14 cellular contexts compared by ENCODE assay signal in genomic region chr4:102736636-102737549, GRCh38. TPM values are rescaled to one million over a fixed set of nuclear protein-coding genes. Genes with fewer than 3 reads are reported as not detected.
DNase-seq lines count a peak whose midpoint lies in the region; ATAC-seq and TF ChIP-seq lines count a peak whose summit lies in the region.
"Had no signal": no experiment of that assay in that cellular context is flagged by ENCODE, and none has a peak within 500 bp of the region (broad histone marks: within the 10 kb centered on the region; RNA-seq: fewer than 3 reads in every experiment).

No MANE protein-coding gene starts in this region.

- ATAC-seq in foreskin keratinocyte: peak; percentile 36

- H3K79me1 ChIP-seq in H9 (ENCODE audit: insufficient read depth, low read depth, low read length, poor library complexity, severe bottlenecking): peaks cover 4% of the 10 kb centered on the region

- H2BK120ac ChIP-seq in H9 (ENCODE audit: low read depth, low read length, poor library complexity, severe bottlenecking): no peak overlapping the region

- no peak overlapping the region for H2BK5ac ChIP-seq in H9 (ENCODE audit: insufficient read length, low read length)

- no peak overlapping the region for H3K56ac ChIP-seq in H9 (ENCODE audit: insufficient read length, low read depth, low read length)

- no peaks in the 10 kb centered on the region for H3K9me3 ChIP-seq in H9 (ENCODE audit: control insufficient read depth, low read depth, low read length)

- H3K27me3 Mint-ChIP-seq in H9 (ENCODE audit: low read depth): no peaks in the 10 kb centered on the region
- H3K27me3 Mint-ChIP-seq in activated CD4-positive, alpha-beta memory T cell treated with anti-CD3 and anti-CD28 coated beads for 36 hours: no peaks in the 10 kb centered on the region
- H3K27me3 Mint-ChIP-seq in endothelial cell (ENCODE audit: unreplicated experiment): peaks cover 2% of the 10 kb centered on the region

- no peak overlapping the region for H2BK12ac ChIP-seq in H9 (ENCODE audit: insufficient read length, low read depth, low read length)

- no peak overlapping the region for H2BK20ac ChIP-seq in H9 (ENCODE audit: low read depth, low read length, poor library complexity, severe bottlenecking)

- CTCF ChIA-PET in activated CD4-positive, alpha-beta memory T cell treated with anti-CD3 and anti-CD28 coated beads for 36 hours (lab: Charles Lee): no interaction called here

- no peak overlapping the region for H3K23ac ChIP-seq in H9 (ENCODE audit: insufficient read length, low read depth, low read length)

- no peak overlapping the region for H4K5ac ChIP-seq in H9 (ENCODE audit: insufficient read length, low read depth, low read length)

- TF ChIP-seq CTCF in 22Rv1 (IDR thresholded peaks at IDR 0.05): no peak
- no peak for TF ChIP-seq CTCF in H9 (conservative IDR thresholded peaks at IDR 0.05)
- TF ChIP-seq CTCF in foreskin keratinocyte (conservative IDR thresholded peaks at IDR 0.05): no peak
- TF ChIP-seq CTCF in GM10266 (IDR thresholded peaks at IDR 0.05; ENCODE audit: control insufficient read depth, insufficient read depth, low read depth, missing control alignments): no peak
- TF ChIP-seq CTCF in endothelial cell (IDR thresholded peaks at IDR 0.05; ENCODE audit: unreplicated experiment): no peak

- H3K23me2 ChIP-seq in H9 (ENCODE audit: insufficient read length, low read depth, low read length, poor library complexity, severe bottlenecking): no peaks in the 10 kb centered on the region

- no peaks in the 10 kb centered on the region for H3K27me3 ChIP-seq in H9 (ENCODE audit: insufficient read depth, low read length)
- no peaks in the 10 kb centered on the region for H3K27me3 ChIP-seq in foreskin keratinocyte
- H3K27me3 ChIP-seq: brain microvascular endothelial cell had no signal

- intact Hi-C loops in activated CD4-positive, alpha-beta memory T cell treated with anti-CD3 and anti-CD28 coated beads for 36 hours (cut with micrococcal nuclease): no loop called here

- POLR2A ChIA-PET in activated CD4-positive, alpha-beta memory T cell treated with anti-CD3 and anti-CD28 coated beads for 36 hours (lab: Charles Lee): no interaction called here

- H3K4me1 ChIP-seq in H9 (ENCODE audit: insufficient read depth, low read length) (no peaks in the 10 kb centered on the region; the same call in 1 of the 2 replicates), foreskin keratinocyte (no peaks in the 10 kb centered on the region)

- H3K79me2 ChIP-seq in H9 (ENCODE audit: insufficient read depth, low read length): peaks cover 4% of the 10 kb centered on the region; the same call in 1 of the 2 replicates

- whole genome bisulfite sequencing in H9 (ENCODE audit: extremely low coverage, insufficient read length, low lambda C conversion rate): no CpG with 5 or more reads among the region's 11 CpGs

- H3K9ac ChIP-seq in H9 (ENCODE audit: extremely low read depth, insufficient read length, low read length): no peak overlapping the region

- no peak overlapping the region for H3K18ac ChIP-seq in H9 (ENCODE audit: insufficient read length, low read depth, low read length)

- H2BK15ac ChIP-seq in H9 (ENCODE audit: low read depth, low read length): no peak overlapping the region

- H4K8ac ChIP-seq in H9 (replicated peaks; ENCODE audit: insufficient read length, low read depth, low read length): no peak overlapping the region

- peaks cover 13 to 27% (median 13%) of the 10 kb centered on the region in 3 experiments for H3K36me3 Mint-ChIP-seq in H9 (ENCODE audit: insufficient read depth in 1 of 3, low read depth in 3 of 3)
- peaks cover 19% of the 10 kb centered on the region for H3K36me3 Mint-ChIP-seq in activated CD4-positive, alpha-beta memory T cell treated with anti-CD3 and anti-CD28 coated beads for 36 hours
- peaks cover 3% of the 10 kb centered on the region for H3K36me3 Mint-ChIP-seq in endothelial cell (ENCODE audit: low read depth, unreplicated experiment)

- H3K4me1 Mint-ChIP-seq in H9 (peaks cover 24% of the 10 kb centered on the region in 2 experiments), endothelial cell (ENCODE audit: unreplicated experiment) (peaks cover 11% of the 10 kb centered on the region)
- H3K4me1 Mint-ChIP-seq in activated CD4-positive, alpha-beta memory T cell treated with anti-CD3 and anti-CD28 coated beads for 36 hours (ENCODE audit: low read depth): peaks cover 26% of the 10 kb centered on the region

- H3K27ac Mint-ChIP-seq in H9 (peak overlapping the region; percentile 12 to 78 (median 61); a peak in 5 of 7 replicates), endothelial cell (ENCODE audit: unreplicated experiment) (no peak overlapping the region)
- no peak overlapping the region for H3K27ac Mint-ChIP-seq in activated CD4-positive, alpha-beta memory T cell treated with anti-CD3 and anti-CD28 coated beads for 36 hours

- no peak overlapping the region for H3K4ac ChIP-seq in H9 (ENCODE audit: low read depth, low read length)

- H3K9me3 Mint-ChIP-seq in H9: peaks cover 4 to 14% of the 10 kb centered on the region in 2 experiments; a peak in 4 of 5 replicates
- peaks cover 26% of the 10 kb centered on the region for H3K9me3 Mint-ChIP-seq in activated CD4-positive, alpha-beta memory T cell treated with anti-CD3 and anti-CD28 coated beads for 36 hours
- no peaks in the 10 kb centered on the region for H3K9me3 Mint-ChIP-seq in endothelial cell (ENCODE audit: unreplicated experiment)

- H4K91ac ChIP-seq in H9 (ENCODE audit: insufficient read length, low read depth, low read length): no peak overlapping the region

- no peaks in the 10 kb centered on the region for H4K20me1 ChIP-seq in H9 (ENCODE audit: control insufficient read depth, insufficient read depth, insufficient read length)

- H3K27ac ChIP-seq in 22Rv1 (peak overlapping the region; percentile 58), H9 (ENCODE audit: insufficient read length, low read depth, low read length) (no peak overlapping the region), foreskin keratinocyte (no peak overlapping the region)
- H3K27ac ChIP-seq: brain microvascular endothelial cell, VCaP had no signal

- no peak overlapping the region for H3K14ac ChIP-seq in H9 (ENCODE audit: insufficient read depth, low read length)

- no peak overlapping the region for H2AFZ ChIP-seq in H9 (ENCODE audit: low read length)

- no peak overlapping the region for H3K4me2 ChIP-seq in H9 (ENCODE audit: insufficient read depth, insufficient read length, low read length)

- DNase-seq in H9: peak; percentile 62
- DNase-seq in NCI-H510A (lab: John Stamatoyannopoulos, UW): peak; percentile 37
- DNase-seq in foreskin keratinocyte: peak in 1 of 2 donors; percentile 14
- DNase-seq in GM10266 (ENCODE audit: extremely low spot score): no peak
- no peak for DNase-seq in activated CD4-positive, alpha-beta memory T cell treated with anti-CD3 and anti-CD28 coated beads for 36 hours
- DNase-seq in NCI-H82 (lab: John Stamatoyannopoulos, UW): no peak
- DNase-seq in endothelial cell (ENCODE audit: low spot score): no peak
- DNase-seq: activated gamma-delta T cell; brain microvascular endothelial cell; effector CD8-positive, alpha-beta T cell; foreskin melanocyte; MV-4-11 had no signal

- H3T11ph ChIP-seq in H9 (ENCODE audit: low read length): no peak overlapping the region

- no peak overlapping the region for H3K4me3 Mint-ChIP-seq in H9
- H3K4me3 Mint-ChIP-seq in activated CD4-positive, alpha-beta memory T cell treated with anti-CD3 and anti-CD28 coated beads for 36 hours: no peak overlapping the region
- H3K4me3 Mint-ChIP-seq in endothelial cell (ENCODE audit: unreplicated experiment): no peak overlapping the region

- no peak overlapping the region for H2AK5ac ChIP-seq in H9 (ENCODE audit: insufficient read length, low read length)

RNA-seq across cellular contexts. Expression of gene MANBA, which starts 23.9 kb away (rescaled TPM):
- total RNA-seq in H9 (2021) (21.4 and 22.0 TPM in 2 replicates), foreskin keratinocyte (9.8 and 18.7 TPM in 2 replicates), endothelial cell (ENCODE audit: unreplicated experiment) (9.4 TPM)
- polyA plus RNA-seq in foreskin keratinocyte: 6.4 and 9.1 TPM in 2 replicates
- 10 to 100 TPM; 10.2 to 10.7 TPM for total RNA-seq in activated CD4-positive, alpha-beta memory T cell treated with anti-CD3 and anti-CD28 coated beads for 36 hours

Comparison
In these comparisons a context has a peak if more than half of its experiments do, and no peak if none do; other contexts are left out.
1. DNase-seq: peak in H9 (single experiment) and NCI-H510A (single experiment); none in GM10266 (single experiment), activated CD4-positive, alpha-beta memory T cell treated with anti-CD3 and anti-CD28 coated beads for 36 hours (single experiment), NCI-H82 (single experiment) and endothelial cell (single experiment).
2. H3K27ac Mint-ChIP-seq: peak in H9 (3 of 3); none in activated CD4-positive, alpha-beta memory T cell treated with anti-CD3 and anti-CD28 coated beads for 36 hours (single experiment) and endothelial cell (single experiment).